Comparison of ENCODE assay signal across 1 cellular context in the genomic region with DNA sequence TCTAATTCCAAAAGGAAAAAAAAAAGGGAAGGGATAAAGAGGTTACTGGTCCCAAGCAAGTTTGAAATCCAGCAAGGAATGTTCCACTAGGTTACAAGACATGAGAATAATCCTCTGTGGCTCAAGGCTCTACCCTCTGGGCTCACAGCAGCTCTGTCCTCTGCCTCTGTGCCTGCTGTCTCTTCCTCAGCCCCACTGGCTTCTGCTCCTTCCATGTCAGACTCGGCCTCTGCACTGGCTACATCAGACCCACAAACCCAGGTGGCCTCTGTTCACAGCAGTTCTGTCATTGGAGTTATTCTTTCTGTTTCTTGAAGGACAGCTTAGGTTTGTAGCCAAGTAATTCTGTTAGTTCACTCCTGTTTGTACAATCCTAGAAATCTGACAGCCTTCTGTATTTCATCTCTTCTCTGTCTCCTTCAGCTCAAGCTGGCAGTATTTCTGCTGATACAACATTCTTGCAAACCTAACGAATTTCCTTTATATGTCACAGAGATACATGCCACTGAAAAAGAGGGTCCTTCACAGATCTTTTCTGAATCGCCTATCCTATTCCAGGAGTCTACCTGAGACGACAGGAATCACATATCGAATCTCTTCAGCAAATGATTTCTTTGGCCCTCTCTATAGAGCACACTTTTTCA.
TF ChIP-seq lines count a peak whose summit lies in the region.

No MANE protein-coding gene starts in this region.

TF ChIP-seq in H1, 55 proteins besides CTCF, POLR2A, EP300 and RAD21 (continued from another document):
- TF ChIP-seq, protein P1, sequence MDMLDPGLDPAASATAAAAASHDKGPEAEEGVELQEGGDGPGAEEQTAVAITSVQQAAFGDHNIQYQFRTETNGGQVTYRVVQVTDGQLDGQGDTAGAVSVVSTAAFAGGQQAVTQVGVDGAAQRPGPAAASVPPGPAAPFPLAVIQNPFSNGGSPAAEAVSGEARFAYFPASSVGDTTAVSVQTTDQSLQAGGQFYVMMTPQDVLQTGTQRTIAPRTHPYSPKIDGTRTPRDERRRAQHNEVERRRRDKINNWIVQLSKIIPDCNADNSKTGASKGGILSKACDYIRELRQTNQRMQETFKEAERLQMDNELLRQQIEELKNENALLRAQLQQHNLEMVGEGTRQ (IDR thresholded peaks at IDR 0.05; ENCODE audit: low read length) = no peak
- TF ChIP-seq RBBP5 (IDR thresholded peaks at IDR 0.05; ENCODE audit: borderline replicate concordance, low read depth, low read length) (no peak), YY1 (IDR thresholded peaks at IDR 0.05; ENCODE audit: low read depth, low read length) (no peak), NRF1 (IDR thresholded peaks at IDR 0.05; ENCODE audit: low read depth, low read length) (no peak)
